In genomic region chr16:30755955-30756780, GRCh38 we compare ENCODE assay signal across 23 cellular contexts. TPM values are rescaled to one million over a fixed set of nuclear protein-coding genes. Genes with fewer than 3 reads are reported as not detected.
A peak's percentile ranks its signal among the peaks of the same experiment; 100 is the strongest.
DNase-seq lines count a peak whose midpoint lies in the region; ATAC-seq, FAIRE-seq and TF ChIP-seq lines count a peak whose summit lies in the region.
"Had no signal": no experiment of that assay in that cellular context is flagged by ENCODE, and none has a peak within 500 bp of the region (broad histone marks: within the 10 kb centered on the region; RNA-seq: fewer than 3 reads in every experiment).

No MANE protein-coding gene starts in this region.

- no peaks in the 10 kb centered on the region for H3K27me3 Mint-ChIP-seq in activated T-cell treated with anti-CD3 and anti-CD28 coated beads, Interleukin-2, amount 50 U/mL, for 72 hours (ENCODE audit: low read depth)
- H3K27me3 Mint-ChIP-seq in central memory CD8-positive, alpha-beta T cell, result no peaks in the 10 kb centered on the region
- H3K27me3 Mint-ChIP-seq in neural crest cell (ENCODE audit: low read depth), result no peaks in the 10 kb centered on the region
- H3K27me3 Mint-ChIP-seq: CD4-positive, alpha-beta T cell had no signal

- CTCF ChIA-PET in HEK293T (lab: Yijun Ruan, JAX), result no interaction called here

- H3K36me3 Mint-ChIP-seq in activated T-cell treated with anti-CD3 and anti-CD28 coated beads, Interleukin-2, amount 50 U/mL, for 72 hours (ENCODE audit: insufficient read depth in 2 of 2), result peaks cover 6 to 9% of the 10 kb centered on the region in 2 donors
- peaks cover 23% of the 10 kb centered on the region for H3K36me3 Mint-ChIP-seq in central memory CD8-positive, alpha-beta T cell (ENCODE audit: insufficient read depth)
- peaks cover 3% of the 10 kb centered on the region for H3K36me3 Mint-ChIP-seq in neural crest cell (ENCODE audit: low read depth)

- H3K4me1 Mint-ChIP-seq in activated T-cell treated with anti-CD3 and anti-CD28 coated beads, Interleukin-2, amount 50 U/mL, for 72 hours (ENCODE audit: low read depth), result peaks cover 9% of the 10 kb centered on the region
- peaks cover 14% of the 10 kb centered on the region for H3K4me1 Mint-ChIP-seq in central memory CD8-positive, alpha-beta T cell
- H3K4me1 Mint-ChIP-seq in neural crest cell, result peaks cover 9% of the 10 kb centered on the region

- no peaks in the 10 kb centered on the region for H3K9me3 Mint-ChIP-seq in activated T-cell treated with anti-CD3 and anti-CD28 coated beads, Interleukin-2, amount 50 U/mL, for 72 hours
- H3K9me3 Mint-ChIP-seq in central memory CD8-positive, alpha-beta T cell, result no peaks in the 10 kb centered on the region
- no peaks in the 10 kb centered on the region for H3K9me3 Mint-ChIP-seq in neural crest cell
- H3K9me3 Mint-ChIP-seq: CD4-positive, alpha-beta T cell had no signal

- peak; percentile 14 for DNase-seq in activated T-cell treated with anti-CD3 and anti-CD28 coated beads, Interleukin-2, amount 50 U/mL, for 1 hour
- no peak for DNase-seq in activated T-cell treated with anti-CD3 and anti-CD28 coated beads, Interleukin-2, amount 50 U/mL, for 72 hours
- DNase-seq in GM12892 (ENCODE audit: insufficient read length) (no peak), neural crest cell (ENCODE audit: low read depth, low spot score) (no peak), nucleus accumbens (lab: John Stamatoyannopoulos, UW) (no peak), HEK293T (ENCODE audit: extremely low spot score) (no peak)
- no peak for DNase-seq in central memory CD8-positive, alpha-beta T cell (ENCODE audit: low spot score in 2 of 2)
- DNase-seq in activated CD4-positive, alpha-beta T cell treated with anti-CD3 and anti-CD28 coated beads for 48 hours, result no peak
- DNase-seq: BE2C; CD4-positive, alpha-beta T cell; DMS153; EL; GM23248; MM.1S; NCI-H1092 treated with DMSO at 0.1 percent for 48 hours; NCI-H146; NCI-H2081; NCI-H2171 treated with DMSO at 0.1 percent for 48 hours; NCI-H446 treated with DMSO at 0.1 percent for 48 hours; NCI-H774; SHP77 treated with DMSO at 0.1 percent for 48 hours had no signal

- no peak for FAIRE-seq in GM12892 (lab: Jason Lieb, UNC)
- FAIRE-seq: GM12891, GM18507 had no signal

- no peak overlapping the region for H3K27ac Mint-ChIP-seq in activated T-cell treated with anti-CD3 and anti-CD28 coated beads, Interleukin-2, amount 50 U/mL, for 72 hours
- H3K27ac Mint-ChIP-seq in central memory CD8-positive, alpha-beta T cell (ENCODE audit: low read depth), result peak overlapping the region; percentile 62
- H3K27ac Mint-ChIP-seq in neural crest cell (ENCODE audit: unreplicated experiment), result no peak overlapping the region
- H3K27ac Mint-ChIP-seq: CD4-positive, alpha-beta T cell had no signal

- no peak for ATAC-seq in activated T-cell treated with anti-CD3 and anti-CD28 coated beads, Interleukin-2, amount 50 U/mL, for 72 hours (replicated peaks in 1 of 2)
- ATAC-seq in central memory CD8-positive, alpha-beta T cell (replicated peaks; ENCODE audit: extremely low read depth, poor library complexity, severe bottlenecking), result no peak

- 0 out of 2 replicates have a peak, but pooled peaks have one; percentile 2 for TF ChIP-seq POLR2A in GM12892 (IDR thresholded peaks at IDR 0.05; ENCODE audit: low read depth, low read length)

- no peak for TF ChIP-seq CTCF in neural crest cell (conservative IDR thresholded peaks at IDR 0.05)

- no peak overlapping the region for H3K4me3 Mint-ChIP-seq in activated T-cell treated with anti-CD3 and anti-CD28 coated beads, Interleukin-2, amount 50 U/mL, for 72 hours
- no peak overlapping the region for H3K4me3 Mint-ChIP-seq in central memory CD8-positive, alpha-beta T cell
- H3K4me3 Mint-ChIP-seq in neural crest cell, result peak overlapping the region; percentile 58
- H3K4me3 Mint-ChIP-seq: CD4-positive, alpha-beta T cell had no signal

- POLR2A ChIA-PET in HEK293T (lab: Yijun Ruan, JAX), result interaction anchor here (1.3 to 2.1 kb wide), 2 partner anchors 8 to 19 kb away, joined by 5 to 12 read pairs; partner anchors contain the start of gene PHKG2

TF ChIP-seq in HEK293T, 16 proteins besides CTCF, POLR2A, EP300 and RAD21:
- TF ChIP-seq HDGF (IDR thresholded peaks at IDR 0.05; ENCODE audit: borderline replicate concordance) (no peak), FOXK2 (IDR thresholded peaks at IDR 0.05) (no peak)

RNA-seq across cellular contexts. Expression of gene CFAP119, which starts 5.7 kb away (rescaled TPM):
- total RNA-seq in activated T-cell treated with anti-CD3 and anti-CD28 coated beads, Interleukin-2, amount 50 U/mL, for 72 hours, result 1 to 10 TPM; 3.2 to 4.7 TPM
- 4.9 TPM for polyA plus RNA-seq in GM12892 (2012; ENCODE audit: missing spikeins)
- total RNA-seq in neural crest cell, result 14.4 and 18.5 TPM in 2 replicates

RNA-seq across cellular contexts. Expression of gene RNF40, which starts 6.0 kb away (rescaled TPM):
- 10 to 100 TPM; 60.2 to 63.5 TPM for total RNA-seq in activated T-cell treated with anti-CD3 and anti-CD28 coated beads, Interleukin-2, amount 50 U/mL, for 72 hours
- polyA plus RNA-seq in GM12892 (2012; ENCODE audit: missing spikeins), result 32.1 TPM
- 154 and 157 TPM in 2 replicates for total RNA-seq in neural crest cell

RNA-seq across cellular contexts. Expression of gene PHKG2, which starts 7.9 kb away (rescaled TPM):
- 10 to 100 TPM; 38.0 to 38.5 TPM for total RNA-seq in activated T-cell treated with anti-CD3 and anti-CD28 coated beads, Interleukin-2, amount 50 U/mL, for 72 hours
- 24.4 TPM for polyA plus RNA-seq in GM12892 (2012; ENCODE audit: missing spikeins)
- total RNA-seq in neural crest cell, result 39.2 and 40.8 TPM in 2 replicates

RNA-seq across cellular contexts. Expression of gene ZNF629, which starts 30.8 kb away (rescaled TPM):
- total RNA-seq in activated T-cell treated with anti-CD3 and anti-CD28 coated beads, Interleukin-2, amount 50 U/mL, for 72 hours, result 1 to 10 TPM; 3.7 TPM
- polyA plus RNA-seq in GM12892 (2012; ENCODE audit: missing spikeins), result 0.30 TPM
- 41.0 and 41.4 TPM in 2 replicates for total RNA-seq in neural crest cell

RNA-seq across cellular contexts. Expression of gene SRCAP, which starts 57.2 kb away (rescaled TPM):
- total RNA-seq in activated T-cell treated with anti-CD3 and anti-CD28 coated beads, Interleukin-2, amount 50 U/mL, for 72 hours, result 10 to 100 TPM; 52.9 to 64.7 TPM
- polyA plus RNA-seq in GM12892 (2012; ENCODE audit: missing spikeins), result 6.0 TPM
- 94.5 and 100.0 TPM in 2 replicates for total RNA-seq in neural crest cell
